Comparison of ENCODE assay signal across 9 cellular contexts in genomic region chr3:177191108-177191779, GRCh38. TPM values are rescaled to one million over a fixed set of nuclear protein-coding genes. Genes with fewer than 3 reads are reported as not detected.
A peak's percentile ranks its signal among the peaks of the same experiment; 100 is the strongest.
DNase-seq lines count a peak whose midpoint lies in the region; ATAC-seq and TF ChIP-seq lines count a peak whose summit lies in the region.
"Had no signal": no experiment of that assay in that cellular context is flagged by ENCODE, and none has a peak within 500 bp of the region (broad histone marks: within the 10 kb centered on the region; RNA-seq: fewer than 3 reads in every experiment).

No MANE protein-coding gene starts in this region.

- CTCF ChIA-PET in activated B cell treated with CpG ODN at 0.5 μM for 24 hours (lab: Charles Lee), result no interaction called here

- no peak for TF ChIP-seq CTCF in activated B cell treated with CpG ODN at 0.5 μM for 24 hours (IDR thresholded peaks at IDR 0.05)

- no peaks in the 10 kb centered on the region for H3K27me3 Mint-ChIP-seq in activated B cell treated with CpG ODN at 0.5 μM for 24 hours
- H3K27me3 Mint-ChIP-seq in naive B cell, result peaks cover 0 to 4% (median 0%) of the 10 kb centered on the region in 3 donors

- H3K4me1 Mint-ChIP-seq in activated B cell treated with CpG ODN at 0.5 μM for 24 hours, result peaks cover 72% of the 10 kb centered on the region
- peaks cover 52 to 81% (median 79%) of the 10 kb centered on the region in 3 donors for H3K4me1 Mint-ChIP-seq in naive B cell

- H3K4me3 Mint-ChIP-seq in activated B cell treated with CpG ODN at 0.5 μM for 24 hours, result peak overlapping the region; percentile 54
- H3K4me3 Mint-ChIP-seq in naive B cell, result peak overlapping the region; percentile 10 to 86 (median 40)

- ATAC-seq in HG03342 (IDR thresholded peaks at IDR 0.05; ENCODE audit: unreplicated experiment) (peak; percentile 36), activated B cell treated with CpG ODN at 0.5 μM for 24 hours (ENCODE audit: low read depth) (peak; percentile 40), naive B cell (ENCODE audit: low read depth in 2 of 2) (peak; percentile 57 to 68), HG03025 (IDR thresholded peaks at IDR 0.05; ENCODE audit: low FRiP score, unreplicated experiment) (no peak), GM19397 (IDR thresholded peaks at IDR 0.05; ENCODE audit: unreplicated experiment) (no peak)

- POLR2A ChIA-PET in activated B cell treated with CpG ODN at 0.5 μM for 24 hours (lab: Charles Lee), result no interaction called here

- intact Hi-C loops in activated B cell treated with CpG ODN at 0.5 μM for 24 hours (cut with micrococcal nuclease), result loop anchor here (10.0 kb wide), 1 partner anchor 1194 kb away; no protein-coding TSS in a partner anchor

- DNase-seq in GF-D8 (lab: John Stamatoyannopoulos, UW), result peak; percentile 32
- no peak for DNase-seq in activated B cell treated with CpG ODN at 0.5 μM for 24 hours
- DNase-seq in naive B cell, result peak; percentile 27
- DNase-seq in stimulated activated CD4-positive, alpha-beta T cell treated with anti-CD3 and anti-CD28 coated beads, Interleukin-12 subunit alpha, Interleukin-12 subunit beta, amount 100 ng/mL, for 4 hours, result no peak
- no peak for DNase-seq in T1000 (lab: John Stamatoyannopoulos, UW)
- DNase-seq: NCI-H2029 had no signal

- peak overlapping the region; percentile 59 for H3K27ac Mint-ChIP-seq in activated B cell treated with CpG ODN at 0.5 μM for 24 hours
- peak overlapping the region in 4 of 6 donors; percentile 4 to 88 (median 76) for H3K27ac Mint-ChIP-seq in naive B cell

- peaks cover 32% of the 10 kb centered on the region for H3K36me3 Mint-ChIP-seq in activated B cell treated with CpG ODN at 0.5 μM for 24 hours (ENCODE audit: low read depth)
- no peaks in the 10 kb centered on the region for H3K36me3 Mint-ChIP-seq in naive B cell

- no peaks in the 10 kb centered on the region for H3K9me3 Mint-ChIP-seq in activated B cell treated with CpG ODN at 0.5 μM for 24 hours
- no peaks in the 10 kb centered on the region for H3K9me3 Mint-ChIP-seq in naive B cell

RNA-seq across cellular contexts. Expression of gene TBL1XR1, which starts 6.0 kb away (rescaled TPM):
- total RNA-seq in activated B cell treated with CpG ODN at 0.5 μM for 24 hours, result 312 and 372 TPM in 2 replicates
- polyA plus RNA-seq in naive B cell (ENCODE audit: low read depth in 6 of 6), result 10 to 100 TPM; 18.4 to 48.3 (median 33.2) TPM

Comparison
In these comparisons a context has a peak if more than half of its experiments do, and no peak if none do; other contexts are left out.
1. DNase-seq: peak in GF-D8 (single experiment) and naive B cell (single experiment); none in activated B cell treated with CpG ODN at 0.5 μM for 24 hours (single experiment), stimulated activated CD4-positive, alpha-beta T cell treated with anti-CD3 and anti-CD28 coated beads, Interleukin-12 subunit alpha, Interleukin-12 subunit beta, amount 100 ng/mL, for 4 hours (single experiment) and T1000 (single experiment).
2. ATAC-seq: peak in HG03342 (single experiment), activated B cell treated with CpG ODN at 0.5 μM for 24 hours (single experiment) and naive B cell (2 of 2); none in HG03025 (single experiment) and GM19397 (single experiment).